14 cellular contexts compared by ENCODE assay signal in genomic region chr1:16088996-16089395, GRCh38. TPM values are rescaled to one million over a fixed set of nuclear protein-coding genes. Genes with fewer than 3 reads are reported as not detected.
DNase-seq lines count a peak whose midpoint lies in the region; ATAC-seq, FAIRE-seq and TF ChIP-seq lines count a peak whose summit lies in the region.
"Had no signal": no experiment of that assay in that cellular context is flagged by ENCODE, and none has a peak within 500 bp of the region (broad histone marks: within the 10 kb centered on the region; RNA-seq: fewer than 3 reads in every experiment).

No MANE protein-coding gene starts in this region.

- H3K4me3 ChIP-seq in A549 = no peak overlapping the region
- H3K4me3 ChIP-seq in astrocyte of the spinal cord (ENCODE audit: low read depth, low read length) = no peak overlapping the region
- no peak overlapping the region for H3K4me3 ChIP-seq in kidney (ENCODE audit: low read length in 2 of 2)
- H3K4me3 ChIP-seq: ascending aorta had no signal

- H3K27ac Mint-ChIP-seq in activated CD8-positive, alpha-beta memory T cell treated with anti-CD3 and anti-CD28 coated beads, Interleukin-2, amount 10 ng/mL, durations not matched to agents 7 days and 5 days = no peak overlapping the region
- H3K27ac Mint-ChIP-seq: nephron progenitor cell had no signal

- H3K36me3 ChIP-seq in kidney (ENCODE audit: control insufficient read depth in 1 of 2, insufficient read depth in 2 of 2, low read length in 2 of 2) = no peaks in the 10 kb centered on the region
- H3K36me3 ChIP-seq: ascending aorta had no signal

- POLR2A ChIA-PET in A549 (lab: Yijun Ruan, JAX) = no interaction called here

- H3K4me1 Mint-ChIP-seq in activated CD8-positive, alpha-beta memory T cell treated with anti-CD3 and anti-CD28 coated beads, Interleukin-2, amount 10 ng/mL, durations not matched to agents 7 days and 5 days = no peaks in the 10 kb centered on the region

- no peak overlapping the region for H3K4me2 ChIP-seq in A549

- DNase-seq in A549 (ENCODE audit: low read depth in 1 of 2, low spot score in 1 of 2) (no peak), HT-29 (ENCODE audit: low spot score) (peak; percentile 82), astrocyte of the spinal cord (ENCODE audit: low read depth, low spot score) (peak; percentile 81), kidney (peak; percentile 87), NCI-H1436 (lab: John Stamatoyannopoulos, UW) (no peak)
- no peak for DNase-seq in activated CD8-positive, alpha-beta memory T cell treated with anti-CD3 and anti-CD28 coated beads, Interleukin-2, amount 10 ng/mL, durations not matched to agents 7 days and 5 days
- DNase-seq: activated CD8-positive, alpha-beta memory T cell treated with anti-CD3 and anti-CD28 coated beads, Interleukin-2, amount 50 U/mL, for 4 hours; NCI-H146; nephron progenitor cell; stimulated activated naive CD8-positive, alpha-beta T cell treated with anti-CD3 and anti-CD28 coated beads, Interleukin-15, Interleukin-2, amounts not matched to agents 100 U/mL and 50 U/mL, for 24 hours had no signal

- H3K27ac ChIP-seq in A549 = peak overlapping the region in 1 of 2 experiments; percentile 52; a peak in 1 of 6 replicates
- no peak overlapping the region for H3K27ac ChIP-seq in kidney (ENCODE audit: low read depth in 2 of 2, low read length in 2 of 2)
- H3K27ac ChIP-seq: ascending aorta had no signal

- H3K4me1 ChIP-seq in A549 = no peaks in the 10 kb centered on the region
- no peaks in the 10 kb centered on the region for H3K4me1 ChIP-seq in kidney (ENCODE audit: control insufficient read depth in 1 of 2, insufficient read depth in 1 of 2, low read depth in 1 of 2, low read length in 2 of 2)
- H3K4me1 ChIP-seq: ascending aorta had no signal

- no peak overlapping the region for H3K4me3 Mint-ChIP-seq in activated CD8-positive, alpha-beta memory T cell treated with anti-CD3 and anti-CD28 coated beads, Interleukin-2, amount 10 ng/mL, durations not matched to agents 7 days and 5 days
- H3K4me3 Mint-ChIP-seq: nephron progenitor cell had no signal

- peak in 1 of 2 experiments; percentile 26; a peak in 1 of 6 replicates for ATAC-seq in A549
- ATAC-seq in GM19328 (IDR thresholded peaks at IDR 0.05; ENCODE audit: unreplicated experiment) = no peak
- ATAC-seq in GM21576 (IDR thresholded peaks at IDR 0.05; ENCODE audit: unreplicated experiment) = no peak
- no peak for ATAC-seq in activated CD8-positive, alpha-beta memory T cell treated with anti-CD3 and anti-CD28 coated beads, Interleukin-2, amount 10 ng/mL, durations not matched to agents 7 days and 5 days
- ATAC-seq: stimulated activated naive CD8-positive, alpha-beta T cell treated with anti-CD3 and anti-CD28 coated beads, Interleukin-15, Interleukin-2, amounts not matched to agents 100 U/mL and 50 U/mL, for 24 hours had no signal

- no peak for TF ChIP-seq RAD21 in A549 (conservative IDR thresholded peaks at IDR 0.05 in 1 of 2, IDR thresholded peaks at IDR 0.05 in 1 of 2)

- WGBS in A549 (ENCODE audit: missing lambda C conversion rate) = 100% methylated on average over 3 of the region's 9 CpGs

- no peaks in the 10 kb centered on the region for H3K9me3 Mint-ChIP-seq in activated CD8-positive, alpha-beta memory T cell treated with anti-CD3 and anti-CD28 coated beads, Interleukin-2, amount 10 ng/mL, durations not matched to agents 7 days and 5 days (ENCODE audit: low read depth)
- H3K9me3 Mint-ChIP-seq: nephron progenitor cell had no signal

- H3K9me3 ChIP-seq in A549 = no peaks in the 10 kb centered on the region
- no peaks in the 10 kb centered on the region for H3K9me3 ChIP-seq in kidney (ENCODE audit: control insufficient read depth in 1 of 2, low read length in 2 of 2)
- H3K9me3 ChIP-seq: ascending aorta had no signal

- TF ChIP-seq POLR2A in A549 (IDR thresholded peaks at IDR 0.05; ENCODE audit: low read length) = no peak

- TF ChIP-seq CTCF in A549 (IDR thresholded peaks at IDR 0.05) (no peak), astrocyte of the spinal cord (IDR thresholded peaks at IDR 0.05; ENCODE audit: low read depth, low read length) (no peak), kidney (IDR thresholded peaks at IDR 0.05; ENCODE audit: borderline replicate concordance, extremely low read depth, insufficient read depth) (no peak)

- H3K36me3 Mint-ChIP-seq in activated CD8-positive, alpha-beta memory T cell treated with anti-CD3 and anti-CD28 coated beads, Interleukin-2, amount 10 ng/mL, durations not matched to agents 7 days and 5 days = no peaks in the 10 kb centered on the region

- H3K9ac ChIP-seq in kidney (ENCODE audit: low read length in 2 of 2) = no peak overlapping the region

- TF ChIP-seq EP300 in A549 (IDR thresholded peaks at IDR 0.05) = no peak

- CTCF ChIA-PET in A549 (lab: Yijun Ruan, JAX) = interaction anchor here (1.0 to 3.4 kb wide), 2 partner anchors 10 to 100 kb away, joined by 3 to 24 read pairs; no protein-coding TSS in a partner anchor
- CTCF ChIA-PET in activated CD8-positive, alpha-beta memory T cell treated with anti-CD3 and anti-CD28 coated beads, Interleukin-2, amount 10 ng/mL, durations not matched to agents 7 days and 5 days (lab: Charles Lee) = no interaction called here

- peaks cover 6% of the 10 kb centered on the region for H3K27me3 Mint-ChIP-seq in activated CD8-positive, alpha-beta memory T cell treated with anti-CD3 and anti-CD28 coated beads, Interleukin-2, amount 10 ng/mL, durations not matched to agents 7 days and 5 days

- FAIRE-seq in A549 (lab: Jason Lieb, UNC) (no peak), kidney (lab: Jason Lieb, UNC) (no peak)
- FAIRE-seq: keratinocyte had no signal

- in situ Hi-C loops in astrocyte of the spinal cord (cut with HindIII; ENCODE audit: low sequenced_read_pairs) = no loop called here

- intact Hi-C loops in kidney (cut with DNase I) = loop anchor here (10.0 kb wide), 2 partner anchors 156 to 266 kb away; partner anchors contain the start of gene FBXO42

TF ChIP-seq in A549, 52 proteins besides CTCF, POLR2A, EP300 and RAD21:
- TF ChIP-seq HOXB5 (CRISPR knock-in tag; IDR thresholded peaks at IDR 0.05) (no peak), ESRRA (IDR thresholded peaks at IDR 0.05; ENCODE audit: borderline replicate concordance, low read length) (no peak), POLR2AphosphoS2 (conservative IDR thresholded peaks at IDR 0.05; ENCODE audit: low read length) (no peak), MAFK (IDR thresholded peaks at IDR 0.05; ENCODE audit: partially characterized antibody) (peak; percentile 18), CBX2 (IDR thresholded peaks at IDR 0.05; ENCODE audit: borderline replicate concordance, low read depth) (no peak), RCOR1 (IDR thresholded peaks at IDR 0.05; ENCODE audit: low read depth, low read length) (no peak), HES2 (IDR thresholded peaks at IDR 0.05) (no peak)

RNA-seq across cellular contexts. Expression of gene FAM131C, which starts 15.5 kb away (rescaled TPM):
- 2.3 and 2.9 TPM in 2 replicates for polyA plus RNA-seq in A549 (2011; rRNA removed)
- 6.0 and 9.1 TPM in 2 replicates for polyA plus RNA-seq in A549 (2012; cell fraction: cytosol; rRNA removed)
- polyA plus RNA-seq in A549 (2012; cell fraction: nucleus; rRNA removed) = 5.6 and 8.7 TPM in 2 replicates
- polyA plus RNA-seq in A549 (2017; fragmentation: RNase III; extraction: RNeasy Plus Mini Kit Qiagen cat#74134 plus additional on column Dnase treatment) = 5.9 to 6.7 TPM (median 6.3 TPM) in 3 replicates
- 6.3 and 8.5 TPM in 2 replicates for polyA minus RNA-seq in A549 (2011; rRNA and poly(A)+ RNA removed)
- total RNA-seq in HT-29 (2014; rRNA removed; shearing (Covaris generic)) = 0.34 and 0.43 TPM in 2 replicates
- 5.0 TPM for total RNA-seq in kidney
- polyA plus RNA-seq in kidney (ENCODE audit: insufficient read depth, low read depth, low replicate concordance) = 12.0 TPM
- 1 to 10 TPM in 1 of 2 experiments, under 1 TPM in 1; 0.91 to 1.8 TPM for total RNA-seq in activated CD8-positive, alpha-beta memory T cell treated with anti-CD3 and anti-CD28 coated beads, Interleukin-2, amount 10 ng/mL, durations not matched to agents 7 days and 5 days

RNA-seq across cellular contexts. Expression of gene CLCNKB, which starts 45.4 kb away (rescaled TPM):
- polyA plus RNA-seq in A549 (2011; rRNA removed) (0.11 and 0.14 TPM in 2 replicates), A549 (2017; fragmentation: RNase III; extraction: RNeasy Plus Mini Kit Qiagen cat#74134 plus additional on column Dnase treatment) (0.07 to 0.18 TPM (median 0.08 TPM) in 3 replicates), kidney (ENCODE audit: insufficient read depth, low read depth, low replicate concordance) (519 TPM)
- polyA plus RNA-seq in A549 (2012; cell fraction: cytosol; rRNA removed) = 0.04 and 0.07 TPM in 2 replicates
- 0.39 and 0.41 TPM in 2 replicates for polyA plus RNA-seq in A549 (2012; cell fraction: nucleus; rRNA removed)
- polyA minus RNA-seq in A549 (2011; rRNA and poly(A)+ RNA removed) = not detected in 2 replicates
- total RNA-seq in HT-29 (2014; rRNA removed; shearing (Covaris generic)) = not detected in 2 replicates
- 60.6 TPM for total RNA-seq in kidney
- not detected for total RNA-seq in activated CD8-positive, alpha-beta memory T cell treated with anti-CD3 and anti-CD28 coated beads, Interleukin-2, amount 10 ng/mL, durations not matched to agents 7 days and 5 days
- total RNA-seq: ascending aorta had no signal
- polyA plus RNA-seq: keratinocyte had no signal

Comparison
In these comparisons a context has a peak if more than half of its experiments do, and no peak if none do; other contexts are left out.
1. DNase-seq: peak in HT-29 (single experiment), astrocyte of the spinal cord (single experiment) and kidney (single experiment); none in A549 (0 of 2), NCI-H1436 (single experiment) and activated CD8-positive, alpha-beta memory T cell treated with anti-CD3 and anti-CD28 coated beads, Interleukin-2, amount 10 ng/mL, durations not matched to agents 7 days and 5 days (single experiment).
2. RNA of gene CLCNKB, which starts 45.4 kb away (total RNA-seq): 60.6 TPM in kidney (single experiment); not detected in HT-29 and not detected in activated CD8-positive, alpha-beta memory T cell treated with anti-CD3 and anti-CD28 coated beads, Interleukin-2, amount 10 ng/mL, durations not matched to agents 7 days and 5 days; every median in the first group is over 10 times any median in the second.